Comparison of ENCODE assay signal across 21 cellular contexts in the genomic region with DNA sequence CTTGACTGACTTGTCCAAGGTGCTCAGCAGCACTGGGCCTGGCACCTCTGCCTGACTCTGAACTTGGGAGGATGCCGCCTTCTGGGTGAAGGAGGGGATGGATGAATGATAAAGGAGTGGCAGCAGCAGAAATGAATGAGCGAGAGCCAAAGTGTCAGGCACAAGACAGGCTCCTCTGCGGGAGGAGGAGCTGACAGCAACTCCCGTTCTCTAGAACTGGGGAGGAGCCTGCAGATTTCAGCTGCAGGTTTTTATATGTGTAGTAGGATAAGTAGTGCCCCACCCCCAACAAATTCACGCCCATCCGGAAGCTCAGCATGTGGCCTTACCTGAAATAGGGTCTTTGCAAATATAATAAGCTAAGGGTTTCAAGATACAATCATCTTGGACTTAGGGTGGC.
"Had no signal": no experiment of that assay in that cellular context is flagged by ENCODE, and none has a peak within 500 bp of the region (broad histone marks: within the 10 kb centered on the region; RNA-seq: fewer than 3 reads in every experiment).

No MANE protein-coding gene starts in this region.

- H3K36me3 ChIP-seq: ovary had no signal

- ATAC-seq: gastroesophageal sphincter; left ventricle myocardium superior; natural killer cell treated with Interleukin-12 subunit alpha and Interleukin-12 subunit beta and Interleukin-15 and Interleukin-18, amount 100 ng/mL, for 72 hours; psoas muscle; stimulated activated naive CD8-positive, alpha-beta T cell treated with anti-CD3 and anti-CD28 coated beads, Interleukin-15, Interleukin-2, amounts not matched to agents 100 U/mL and 50 U/mL, for 24 hours; upper lobe of right lung; WTC11 had no signal

- H3K9me3 Mint-ChIP-seq: activated naive CD4-positive, alpha-beta T cell treated with anti-CD3 and anti-CD28 coated beads for 36 hours; activated T-cell treated with anti-CD3 and anti-CD28 coated beads, Interleukin-2, amount 50 U/mL, for 4 hours; central memory CD8-positive, alpha-beta T cell; endodermal cell; mesothelial cell of epicardium; natural killer cell treated with Interleukin-12 subunit alpha and Interleukin-12 subunit beta and Interleukin-15 and Interleukin-18, amount 100 ng/mL, for 72 hours; WTC11 had no signal

- H3K4me3 Mint-ChIP-seq: activated naive CD4-positive, alpha-beta T cell treated with anti-CD3 and anti-CD28 coated beads for 36 hours; activated T-cell treated with anti-CD3 and anti-CD28 coated beads, Interleukin-2, amount 50 U/mL, for 4 hours; central memory CD8-positive, alpha-beta T cell; endodermal cell; mesothelial cell of epicardium; natural killer cell treated with Interleukin-12 subunit alpha and Interleukin-12 subunit beta and Interleukin-15 and Interleukin-18, amount 100 ng/mL, for 72 hours; WTC11 had no signal

- H3K36me3 Mint-ChIP-seq: natural killer cell treated with Interleukin-12 subunit alpha and Interleukin-12 subunit beta and Interleukin-15 and Interleukin-18, amount 100 ng/mL, for 72 hours had no signal

- H3K4me3 ChIP-seq: adrenal gland, coronary artery, gastroesophageal sphincter, ovary, psoas muscle, right atrium auricular region, upper lobe of right lung had no signal

- H3K27me3 Mint-ChIP-seq: central memory CD8-positive, alpha-beta T cell; natural killer cell treated with Interleukin-12 subunit alpha and Interleukin-12 subunit beta and Interleukin-15 and Interleukin-18, amount 100 ng/mL, for 72 hours had no signal

- H3K27ac Mint-ChIP-seq: activated naive CD4-positive, alpha-beta T cell treated with anti-CD3 and anti-CD28 coated beads for 36 hours; endodermal cell; mesothelial cell of epicardium; WTC11 had no signal

- H3K9me3 ChIP-seq: adrenal gland, gastroesophageal sphincter, ovary, psoas muscle, right atrium auricular region, upper lobe of right lung had no signal

- H3K27ac ChIP-seq: adrenal gland, coronary artery, gastroesophageal sphincter, ovary, psoas muscle, right atrium auricular region, upper lobe of right lung had no signal

- H3K27me3 ChIP-seq: adrenal gland, gastroesophageal sphincter, ovary, right atrium auricular region, upper lobe of right lung had no signal

- DNase-seq: activated naive CD4-positive, alpha-beta T cell treated with anti-CD3 and anti-CD28 coated beads for 36 hours; activated T-cell treated with anti-CD3 and anti-CD28 coated beads, Interleukin-2, amount 50 U/mL, for 4 hours; adrenal gland; endodermal cell; hypothalamus; left ventricle myocardium superior; mammary epithelial cell; ovary; stimulated activated CD4-positive, alpha-beta T cell treated with anti-CD3 and anti-CD28 coated beads, Interleukin-4, amount 100 ng/mL, for 24 hours; stimulated activated naive CD8-positive, alpha-beta T cell treated with anti-CD3 and anti-CD28 coated beads, Interleukin-15, Interleukin-2, amounts not matched to agents 100 U/mL and 50 U/mL, for 24 hours; T-helper 1 cell; T-helper 9 cell; upper lobe of right lung had no signal

- H3K4me1 Mint-ChIP-seq: central memory CD8-positive, alpha-beta T cell had no signal
